8 cellular contexts compared by ENCODE assay signal in the genomic region with DNA sequence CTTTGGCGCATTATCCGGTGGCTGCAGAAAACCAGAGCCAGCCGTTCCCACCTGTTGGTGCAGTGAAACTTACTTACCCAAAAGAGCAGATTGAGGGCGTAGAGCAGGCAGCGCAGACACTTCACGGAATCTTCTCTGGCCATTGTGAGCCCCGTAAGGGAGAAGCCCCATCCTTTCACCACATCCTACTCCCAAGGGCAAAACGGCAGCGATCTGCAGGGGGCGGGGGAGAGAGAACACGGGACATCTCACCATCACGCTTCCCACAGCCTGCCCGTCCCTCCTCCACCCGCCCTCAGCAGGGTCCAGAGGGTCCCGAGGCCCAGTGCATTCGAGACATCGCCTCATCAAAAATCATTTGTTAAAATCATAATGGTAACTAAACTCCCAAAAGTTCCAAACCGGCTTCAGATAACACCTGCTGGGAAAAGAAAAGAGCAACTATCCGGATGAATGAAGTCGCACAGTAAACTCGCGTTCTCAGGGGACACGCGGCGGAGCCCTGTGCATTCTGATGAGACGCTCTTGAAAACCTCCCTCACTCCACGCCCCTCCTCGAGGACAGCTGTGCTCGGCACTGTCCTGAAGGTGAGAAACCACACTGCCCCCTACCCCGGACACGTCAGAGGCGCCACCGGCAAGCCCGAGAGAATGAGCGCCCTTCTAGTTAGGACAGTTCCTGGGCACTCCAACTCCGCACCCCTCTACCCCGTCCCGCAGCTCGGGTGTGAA. TPM values are rescaled to one million over a fixed set of nuclear protein-coding genes. Genes with fewer than 3 reads are reported as not detected.
DNase-seq lines count a peak whose midpoint lies in the region; ATAC-seq, FAIRE-seq and TF ChIP-seq lines count a peak whose summit lies in the region.

No MANE protein-coding gene starts in this region.

- peak; percentile 66 for DNase-seq in Daoy (ENCODE audit: low read depth)
- DNase-seq in PC-9: peak in 1 of 2 experiments; percentile 53
- DNase-seq in breast epithelium (ENCODE audit: low spot score in 2 of 2): no peak
- DNase-seq in inferior parietal cortex (ENCODE audit: extremely low spot score): peak; percentile 10
- DNase-seq in small intestine: peak; percentile 40
- DNase-seq in T1000 (lab: John Stamatoyannopoulos, UW): no peak

- peaks cover 5% of the 10 kb centered on the region; the same call in 1 of the 2 replicates for H3F3A ChIP-seq in PC-9 (ENCODE audit: insufficient read depth, low read depth)

- no peak for FAIRE-seq in small intestine (lab: Jason Lieb, UNC)

- H3K27me3 ChIP-seq in PC-9 (ENCODE audit: insufficient read depth, low read depth): no peaks in the 10 kb centered on the region
- no peaks in the 10 kb centered on the region for H3K27me3 ChIP-seq in breast epithelium
- peaks cover 0 to 2% of the 10 kb centered on the region in 2 donors for H3K27me3 ChIP-seq in small intestine (ENCODE audit: control insufficient read depth in 2 of 2, insufficient read depth in 2 of 2, low read length in 2 of 2)

- peak; percentile 65 for ATAC-seq in GM19452 (IDR thresholded peaks at IDR 0.05; ENCODE audit: unreplicated experiment)
- ATAC-seq in HG03439 (IDR thresholded peaks at IDR 0.05; ENCODE audit: unreplicated experiment): peak; percentile 79

- no peak for TF ChIP-seq POLR2A in breast epithelium (IDR thresholded peaks at IDR 0.05)

- CTCF ChIA-PET in PC-9 (lab: Charles Lee): interaction anchor here (0.6 kb wide), 1 partner anchor 1137 kb away, joined by 3 read pairs; no protein-coding TSS in a partner anchor

- TF ChIP-seq CTCF in PC-9 (conservative IDR thresholded peaks at IDR 0.05) (no peak), breast epithelium (IDR thresholded peaks at IDR 0.05) (no peak)

- intact Hi-C loops in PC-9 (cut with micrococcal nuclease; ENCODE audit: unreplicated experiment): loop anchor here (5.0 kb wide), 2 partner anchors 226 to 246 kb away; no protein-coding TSS in a partner anchor
- intact Hi-C loops in breast epithelium (cut with DNase I; ENCODE audit: low total_unique reads): no loop called here

- H3K27ac ChIP-seq in PC-9: no peak overlapping the region
- peak overlapping the region; percentile 62 to 74 for H3K27ac ChIP-seq in breast epithelium
- H3K27ac ChIP-seq in small intestine (ENCODE audit: low read depth in 1 of 2, low read length in 1 of 2): peak overlapping the region in 1 of 2 donors; percentile 58

- H3K4me2 ChIP-seq in PC-9: peak overlapping the region; percentile 99

- 1 to 3% (median 2%) methylated on average over 36 to 39 of the region's 39 CpGs for WGBS in small intestine, 3 donors

- H3K36me3 ChIP-seq in PC-9 (ENCODE audit: low read depth): no peaks in the 10 kb centered on the region
- no peaks in the 10 kb centered on the region for H3K36me3 ChIP-seq in breast epithelium
- no peaks in the 10 kb centered on the region for H3K36me3 ChIP-seq in small intestine (ENCODE audit: control insufficient read depth in 2 of 2, insufficient read depth in 2 of 2, low read length in 2 of 2)

- no peaks in the 10 kb centered on the region for H4K20me1 ChIP-seq in PC-9 (ENCODE audit: insufficient read depth)

- H3K4me3 ChIP-seq in PC-9 (peak overlapping the region; percentile 90), breast epithelium (peak overlapping the region; percentile 64 to 76 (median 68)), small intestine (ENCODE audit: low read depth in 1 of 2, low read length in 2 of 2) (peak overlapping the region; percentile 73 to 85)

- H3K9me3 ChIP-seq in PC-9 (ENCODE audit: insufficient read depth, low read depth): no peaks in the 10 kb centered on the region
- no peaks in the 10 kb centered on the region for H3K9me3 ChIP-seq in breast epithelium
- H3K9me3 ChIP-seq in small intestine (ENCODE audit: control insufficient read depth, low read depth): no peaks in the 10 kb centered on the region

- no peaks in the 10 kb centered on the region for H3K79me2 ChIP-seq in PC-9 (ENCODE audit: low read depth)

- BruUV-seq in PC-9 (replicated peaks; lab: Mats Ljungman, UMichigan): no TSS peak

- H2AFZ ChIP-seq in PC-9: peak overlapping the region; percentile 94

- peaks cover 14% of the 10 kb centered on the region for H3K4me1 ChIP-seq in PC-9 (replicated peaks; ENCODE audit: insufficient read depth)
- no peaks in the 10 kb centered on the region for H3K4me1 ChIP-seq in breast epithelium
- H3K4me1 ChIP-seq in small intestine (ENCODE audit: control insufficient read depth in 2 of 2, insufficient read depth in 1 of 2, low read depth in 1 of 2, low read length in 1 of 2): peaks cover 0 to 8% of the 10 kb centered on the region in 2 donors

- POLR2A ChIA-PET in PC-9 (lab: Charles Lee; ENCODE audit: unreplicated experiment): no interaction called here

- no peaks in the 10 kb centered on the region; the same call in 1 of the 2 replicates for H3K9me2 ChIP-seq in PC-9 (ENCODE audit: insufficient read depth)

RNA-seq across cellular contexts. Expression of gene TSPAN12, which starts 1.2 kb away (rescaled TPM):
- total RNA-seq in Daoy (2014; rRNA removed; shearing (Covaris generic)): 15.9 and 17.7 TPM in 2 replicates
- total RNA-seq in PC-9 (2021) (5.8 and 6.1 TPM in 2 replicates), breast epithelium (10 to 100 TPM in 1 of 3 donors, 1 to 10 TPM in 2; 6.6 to 11.3 (median 9.2) TPM)
- polyA plus RNA-seq in small intestine: 10 to 100 TPM; 26.8 to 31.3 (median 28.9) TPM

Comparison
In these comparisons a context has a peak if more than half of its experiments do, and no peak if none do; other contexts are left out.
1. DNase-seq: peak in Daoy (single experiment), inferior parietal cortex (single experiment) and small intestine (single experiment); none in breast epithelium (0 of 2) and T1000 (single experiment).
2. Peak in every context shown above with its lines, with median percentiles within 50 percentile points of each other: H3K4me3 ChIP-seq.